ENCODE assay signal across 2 cellular contexts in genomic region chr1:207963429-207964194, GRCh38.
A peak's percentile ranks its signal among the peaks of the same experiment; 100 is the strongest.
TF ChIP-seq lines count a peak whose summit lies in the region.

No MANE protein-coding gene starts in this region.

TF ChIP-seq in IMR-90, 13 proteins besides CTCF, POLR2A, EP300 and RAD21 (continued from another document):
- TF ChIP-seq RCOR1 (IDR thresholded peaks at IDR 0.05; ENCODE audit: insufficient replicate concordance, low read length) (no peak), SMC3 (IDR thresholded peaks at IDR 0.05; ENCODE audit: low read depth, low read length) (peak; percentile 95), MAFK (IDR thresholded peaks at IDR 0.05; ENCODE audit: low read depth, low read length) (no peak), BHLHE40 (IDR thresholded peaks at IDR 0.05; ENCODE audit: low read depth, low read length) (no peak), MXI1 (IDR thresholded peaks at IDR 0.05; ENCODE audit: borderline replicate concordance, low read depth, low read length) (no peak), FOS (IDR thresholded peaks at IDR 0.05; ENCODE audit: low read depth, low read length) (no peak)
- TF ChIP-seq, protein P1, sequence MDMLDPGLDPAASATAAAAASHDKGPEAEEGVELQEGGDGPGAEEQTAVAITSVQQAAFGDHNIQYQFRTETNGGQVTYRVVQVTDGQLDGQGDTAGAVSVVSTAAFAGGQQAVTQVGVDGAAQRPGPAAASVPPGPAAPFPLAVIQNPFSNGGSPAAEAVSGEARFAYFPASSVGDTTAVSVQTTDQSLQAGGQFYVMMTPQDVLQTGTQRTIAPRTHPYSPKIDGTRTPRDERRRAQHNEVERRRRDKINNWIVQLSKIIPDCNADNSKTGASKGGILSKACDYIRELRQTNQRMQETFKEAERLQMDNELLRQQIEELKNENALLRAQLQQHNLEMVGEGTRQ (IDR thresholded peaks at IDR 0.05; ENCODE audit: low read depth, low read length): no peak

TF ChIP-seq in PFSK-1, 5 proteins besides CTCF, POLR2A, EP300 and RAD21:
- TF ChIP-seq, protein P2, sequence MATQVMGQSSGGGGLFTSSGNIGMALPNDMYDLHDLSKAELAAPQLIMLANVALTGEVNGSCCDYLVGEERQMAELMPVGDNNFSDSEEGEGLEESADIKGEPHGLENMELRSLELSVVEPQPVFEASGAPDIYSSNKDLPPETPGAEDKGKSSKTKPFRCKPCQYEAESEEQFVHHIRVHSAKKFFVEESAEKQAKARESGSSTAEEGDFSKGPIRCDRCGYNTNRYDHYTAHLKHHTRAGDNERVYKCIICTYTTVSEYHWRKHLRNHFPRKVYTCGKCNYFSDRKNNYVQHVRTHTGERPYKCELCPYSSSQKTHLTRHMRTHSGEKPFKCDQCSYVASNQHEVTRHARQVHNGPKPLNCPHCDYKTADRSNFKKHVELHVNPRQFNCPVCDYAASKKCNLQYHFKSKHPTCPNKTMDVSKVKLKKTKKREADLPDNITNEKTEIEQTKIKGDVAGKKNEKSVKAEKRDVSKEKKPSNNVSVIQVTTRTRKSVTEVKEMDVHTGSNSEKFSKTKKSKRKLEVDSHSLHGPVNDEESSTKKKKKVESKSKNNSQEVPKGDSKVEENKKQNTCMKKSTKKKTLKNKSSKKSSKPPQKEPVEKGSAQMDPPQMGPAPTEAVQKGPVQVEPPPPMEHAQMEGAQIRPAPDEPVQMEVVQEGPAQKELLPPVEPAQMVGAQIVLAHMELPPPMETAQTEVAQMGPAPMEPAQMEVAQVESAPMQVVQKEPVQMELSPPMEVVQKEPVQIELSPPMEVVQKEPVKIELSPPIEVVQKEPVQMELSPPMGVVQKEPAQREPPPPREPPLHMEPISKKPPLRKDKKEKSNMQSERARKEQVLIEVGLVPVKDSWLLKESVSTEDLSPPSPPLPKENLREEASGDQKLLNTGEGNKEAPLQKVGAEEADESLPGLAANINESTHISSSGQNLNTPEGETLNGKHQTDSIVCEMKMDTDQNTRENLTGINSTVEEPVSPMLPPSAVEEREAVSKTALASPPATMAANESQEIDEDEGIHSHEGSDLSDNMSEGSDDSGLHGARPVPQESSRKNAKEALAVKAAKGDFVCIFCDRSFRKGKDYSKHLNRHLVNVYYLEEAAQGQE (IDR thresholded peaks at IDR 0.05; ENCODE audit: insufficient read depth in 1 of 2, low read depth in 2 of 2, low read length in 2 of 2): no peak
- TF ChIP-seq POLR2AphosphoS5 (IDR thresholded peaks at IDR 0.05; ENCODE audit: low read depth, low read length) (peak; percentile 91), FOXP2 (optimal IDR thresholded peaks at IDR 0.05; ENCODE audit: borderline replicate concordance, extremely low read depth, extremely low read length, insufficient read depth) (peak; percentile 71), TAF1 (IDR thresholded peaks at IDR 0.05; ENCODE audit: borderline replicate concordance, insufficient read depth, low read length) (0 out of 2 replicates have a peak, but pooled peaks have one; percentile 54), SIN3A (IDR thresholded peaks at IDR 0.05; ENCODE audit: borderline replicate concordance, insufficient read depth, low read length) (no peak)
